In the genomic region with DNA sequence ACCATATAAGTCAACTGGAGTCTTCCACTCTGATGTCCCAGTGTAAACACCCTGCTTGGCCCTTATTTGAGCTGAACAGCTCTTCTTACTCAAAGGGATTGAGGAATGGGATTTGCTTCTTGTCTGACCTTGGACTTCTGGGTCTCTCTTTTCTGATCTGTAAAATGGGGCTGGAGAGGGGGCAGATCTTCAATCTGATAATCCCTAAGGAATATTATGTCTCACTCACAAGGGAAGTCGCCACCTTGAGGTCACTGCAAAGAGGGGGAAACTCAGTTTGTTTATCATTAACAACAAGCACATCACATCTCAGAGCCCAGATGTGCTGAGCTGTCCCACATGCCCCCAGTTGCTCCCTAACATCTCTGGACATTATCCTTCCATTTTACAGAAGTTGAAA, we compare ENCODE assay signal across 1 cellular context.
A peak's percentile ranks its signal among the peaks of the same experiment; 100 is the strongest.
TF ChIP-seq lines count a peak whose summit lies in the region.

No MANE protein-coding gene starts in this region.

TF ChIP-seq in HepG2, 621 proteins besides CTCF, POLR2A, EP300 and RAD21:
- TF ChIP-seq, protein P1, sequence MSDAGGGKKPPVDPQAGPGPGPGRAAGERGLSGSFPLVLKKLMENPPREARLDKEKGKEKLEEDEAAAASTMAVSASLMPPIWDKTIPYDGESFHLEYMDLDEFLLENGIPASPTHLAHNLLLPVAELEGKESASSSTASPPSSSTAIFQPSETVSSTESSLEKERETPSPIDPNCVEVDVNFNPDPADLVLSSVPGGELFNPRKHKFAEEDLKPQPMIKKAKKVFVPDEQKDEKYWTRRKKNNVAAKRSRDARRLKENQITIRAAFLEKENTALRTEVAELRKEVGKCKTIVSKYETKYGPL (CRISPR knock-in tag; IDR thresholded peaks at IDR 0.05) = no peak
- TF ChIP-seq ZNF629 (CRISPR knock-in tag; conservative IDR thresholded peaks at IDR 0.05) (peak; percentile 66; the same call in 1 of the 2 replicates), ZNF841 (CRISPR knock-in tag; IDR thresholded peaks at IDR 0.05; ENCODE audit: borderline replicate concordance) (no peak)
- TF ChIP-seq, protein P2, sequence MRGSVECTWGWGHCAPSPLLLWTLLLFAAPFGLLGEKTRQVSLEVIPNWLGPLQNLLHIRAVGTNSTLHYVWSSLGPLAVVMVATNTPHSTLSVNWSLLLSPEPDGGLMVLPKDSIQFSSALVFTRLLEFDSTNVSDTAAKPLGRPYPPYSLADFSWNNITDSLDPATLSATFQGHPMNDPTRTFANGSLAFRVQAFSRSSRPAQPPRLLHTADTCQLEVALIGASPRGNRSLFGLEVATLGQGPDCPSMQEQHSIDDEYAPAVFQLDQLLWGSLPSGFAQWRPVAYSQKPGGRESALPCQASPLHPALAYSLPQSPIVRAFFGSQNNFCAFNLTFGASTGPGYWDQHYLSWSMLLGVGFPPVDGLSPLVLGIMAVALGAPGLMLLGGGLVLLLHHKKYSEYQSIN (CRISPR knock-in tag; IDR thresholded peaks at IDR 0.05; ENCODE audit: borderline replicate concordance) = no peak
